8 cellular contexts compared by ENCODE assay signal in the genomic region with DNA sequence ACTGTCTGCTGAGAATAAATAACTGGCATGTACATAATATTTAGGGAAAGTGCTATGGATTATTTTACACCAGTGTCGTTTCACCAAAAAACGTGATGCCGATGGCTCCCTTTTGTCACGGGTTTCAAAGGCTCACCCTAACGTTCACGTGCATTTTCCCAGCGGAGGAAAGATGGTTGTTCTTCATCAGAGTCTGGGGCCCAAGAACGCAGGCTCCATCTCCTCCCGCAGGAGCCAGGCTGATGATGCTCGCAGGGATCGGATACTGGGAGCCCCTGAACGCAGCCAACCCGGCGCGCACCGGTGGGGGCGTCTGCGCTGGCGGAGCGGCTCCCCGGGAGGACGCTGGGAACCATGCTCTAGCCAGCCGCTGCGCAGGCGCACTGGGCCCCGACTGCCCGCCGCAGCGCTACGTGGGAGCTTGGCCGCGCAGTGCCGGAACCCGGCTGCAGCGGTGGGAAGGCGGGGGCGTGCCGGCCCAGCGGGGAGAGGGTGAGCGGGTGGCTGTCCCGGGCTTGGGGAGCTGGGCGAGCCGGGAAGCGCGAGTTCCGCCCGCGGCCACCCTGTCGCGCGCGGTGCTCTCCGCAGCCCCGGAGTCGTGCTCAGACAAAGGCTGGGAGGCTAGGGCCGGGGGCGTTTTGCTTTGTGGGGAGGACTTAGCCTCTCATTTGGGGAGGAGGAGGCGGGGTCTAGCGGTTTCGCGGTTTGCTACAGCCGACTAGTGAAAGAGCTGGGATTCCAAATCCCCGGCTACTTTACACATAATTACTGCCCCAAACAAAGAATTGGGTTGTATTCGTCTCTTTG. TPM values are rescaled to one million over a fixed set of nuclear protein-coding genes. Genes with fewer than 3 reads are reported as not detected.
A peak's percentile ranks its signal among the peaks of the same experiment; 100 is the strongest.
DNase-seq lines count a peak whose midpoint lies in the region; ATAC-seq lines count a peak whose summit lies in the region.

A gene (plus strand): TSS at position 793 of the 807 bp plus-strand sequence. CDS start 486 bp downstream, outside the sequence.

- DNase-seq in Caki2 (ENCODE audit: low read depth) (peak; percentile 85), NT2/D1 (ENCODE audit: low read depth, low spot score) (peak; percentile 93), epidermal melanocyte (ENCODE audit: insufficient read length, low spot score) (peak; percentile 87), middle frontal gyrus (ENCODE audit: extremely low spot score, low spot score) (peak; percentile 86)
- DNase-seq in activated CD8-positive, alpha-beta memory T cell treated with anti-CD3 and anti-CD28 coated beads, Interleukin-2, amount 50 U/mL, for 48 hours: peak; percentile 98
- peak; percentile 91 to 92 for DNase-seq in stimulated activated CD8-positive, alpha-beta memory T cell treated with anti-CD3 and anti-CD28 coated beads, Interleukin-15, amount 100 ng/mL, for 48 hours (ENCODE audit: low read depth in 2 of 2)

- H3K9ac ChIP-seq in HUES48 (ENCODE audit: low read depth, low read length): peak within 1 kb of the TSS; percentile 74
- peak within 1 kb of the TSS; percentile 85 for H3K9ac ChIP-seq in NT2/D1 (ENCODE audit: insufficient read length, low read depth)

- H3K27ac ChIP-seq in HUES48 (ENCODE audit: low read depth, low read length): peak within 1 kb of the TSS; percentile 84

- H3K36me3 ChIP-seq in HUES48 (ENCODE audit: control insufficient read depth, insufficient read depth, low read length): 0 out of 2 replicates have a peak, but pooled peaks cover 5% of the 10 kb centered on the region
- peaks cover 8% of the 10 kb centered on the region for H3K36me3 ChIP-seq in NT2/D1 (ENCODE audit: insufficient read depth, insufficient read length, low read length)

- H3K9me3 ChIP-seq in HUES48 (ENCODE audit: control insufficient read depth, insufficient read depth, low read length) (peaks cover 14% of the 10 kb centered on the region), NT2/D1 (ENCODE audit: insufficient read depth, low read length) (peaks cover 67% of the 10 kb centered on the region)

- peak; percentile 90 for ATAC-seq in GM21381 (IDR thresholded peaks at IDR 0.05; ENCODE audit: unreplicated experiment)

- H3K27me3 ChIP-seq in HUES48 (ENCODE audit: control insufficient read depth, insufficient read depth, low read length): no peaks in the 10 kb centered on the region
- H3K27me3 ChIP-seq in NT2/D1 (ENCODE audit: insufficient read depth, insufficient read length): no peaks in the 10 kb centered on the region

- H3K4me3 ChIP-seq in HUES48 (ENCODE audit: low read depth, low read length) (peak within 1 kb of the TSS; percentile 77), NT2/D1 (ENCODE audit: insufficient read length, low read depth) (peak within 1 kb of the TSS; percentile 76)

- peaks cover 7% of the 10 kb centered on the region; the same call in 1 of the 2 replicates for H3K4me1 ChIP-seq in HUES48 (ENCODE audit: control insufficient read depth, insufficient read depth, low read length)
- H3K4me1 ChIP-seq in NT2/D1 (ENCODE audit: insufficient read depth, insufficient read length): peaks cover 3% of the 10 kb centered on the region

- in situ Hi-C loops in Caki2 (cut with HindIII; ENCODE audit: low pct_unique_long_range_greater_than_20kb, low sequenced_read_pairs): no loop called here

RNA-seq across cellular contexts. Expression of the gene that starts here (rescaled TPM):
- total RNA-seq in Caki2 (2014; rRNA removed; shearing (Covaris generic); ENCODE audit: low replicate concordance): 1.1 and 2.3 TPM in 2 replicates

Comparison
In these comparisons a context has a peak if more than half of its experiments do, and no peak if none do; other contexts are left out.
1. Peak in every context shown above with its lines: DNase-seq, ATAC-seq, H3K4me3 ChIP-seq and H3K27ac ChIP-seq.